In the genomic region with DNA sequence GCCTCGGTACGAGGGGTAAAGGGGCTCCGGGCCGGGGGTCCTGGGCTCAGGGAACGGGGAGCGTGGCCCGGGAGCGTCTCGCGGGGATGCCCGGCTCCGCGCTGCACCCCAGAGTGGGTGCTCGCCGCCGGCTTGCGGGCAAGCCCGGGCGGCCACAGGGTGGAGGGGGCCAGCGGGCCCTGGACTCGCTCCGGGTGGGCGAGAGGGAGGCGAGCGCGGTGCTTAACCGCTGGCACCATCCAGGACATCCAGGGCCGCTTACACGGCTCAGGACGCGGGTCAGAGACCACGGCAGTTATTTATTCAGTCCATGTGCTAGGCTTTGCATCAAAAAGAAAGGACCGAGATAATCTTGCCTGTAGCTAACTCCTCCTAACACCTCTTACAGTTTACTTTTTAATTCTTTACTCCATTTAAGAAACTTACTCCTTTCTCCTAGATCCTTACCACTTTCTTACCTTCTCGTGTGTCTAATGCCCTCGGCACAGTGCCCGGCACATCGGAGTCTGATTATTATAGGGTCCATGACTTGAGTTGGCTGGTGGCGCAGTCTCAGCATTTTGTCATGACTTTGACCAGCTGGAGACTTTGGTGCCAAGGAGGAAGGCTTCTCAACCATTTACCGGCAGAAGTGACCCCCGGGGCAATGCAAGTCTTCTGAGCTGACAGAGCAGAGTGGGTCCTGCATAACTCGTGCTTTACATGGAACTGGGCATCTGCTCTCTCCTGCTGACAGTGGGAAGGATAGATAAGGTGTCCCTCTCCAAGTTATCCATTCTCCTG, we compare ENCODE assay signal across 8 cellular contexts. TPM values are rescaled to one million over a fixed set of nuclear protein-coding genes. Genes with fewer than 3 reads are reported as not detected.
DNase-seq lines count a peak whose midpoint lies in the region; ATAC-seq and TF ChIP-seq lines count a peak whose summit lies in the region.

No MANE protein-coding gene starts in this region.

- H3K27me3 ChIP-seq in GM06990 (replicated peaks; ENCODE audit: control insufficient read depth, insufficient read depth, low read length): no peaks in the 10 kb centered on the region
- no peaks in the 10 kb centered on the region for H3K27me3 ChIP-seq in HAP-1 (ENCODE audit: low read depth)

- peak overlapping the region; percentile 65 for H3K4me2 ChIP-seq in OCI-LY7 (ENCODE audit: low read length)

- peak overlapping the region; percentile 97 to 98 for H3K27ac Mint-ChIP-seq in effector memory CD8-positive, alpha-beta T cell

- CTCF ChIA-PET in OCI-LY7 (lab: Charles Lee; ENCODE audit: unreplicated experiment): no interaction called here

- POLR2A ChIA-PET in OCI-LY7 (lab: Charles Lee): interaction anchor here (0.5 kb wide), 1 partner anchor 9 kb away, joined by 4 read pairs; no protein-coding TSS in a partner anchor

- H4K20me1 ChIP-seq in OCI-LY7 (ENCODE audit: insufficient read depth, low read length): no peaks in the 10 kb centered on the region

- no peaks in the 10 kb centered on the region for H3K9me3 Mint-ChIP-seq in effector memory CD8-positive, alpha-beta T cell

- H3K36me3 ChIP-seq in GM06990 (ENCODE audit: control insufficient read depth, insufficient read depth, low read length) (no peaks in the 10 kb centered on the region; the same call in none of the 2 replicates), HAP-1 (replicated peaks) (no peaks in the 10 kb centered on the region), OCI-LY7 (ENCODE audit: insufficient read depth, low read length) (no peaks in the 10 kb centered on the region)

- intact Hi-C loops in OCI-LY7 (cut with micrococcal nuclease; ENCODE audit: unreplicated experiment): no loop called here

- DNase-seq in GM06990 (ENCODE audit: extremely low read depth, insufficient read length) (no peak), HAP-1 (ENCODE audit: low spot score in 2 of 2) (peak; percentile 15 to 40), OCI-LY7 (ENCODE audit: low spot score) (no peak), myocyte (ENCODE audit: low read depth) (peak; percentile 28), SK-N-DZ (ENCODE audit: low spot score) (no peak), pons (ENCODE audit: low spot score) (no peak), GM13976 (ENCODE audit: low spot score) (no peak)
- DNase-seq in effector memory CD8-positive, alpha-beta T cell: no peak

- BruUV-seq in OCI-LY7 (replicated peaks; lab: Mats Ljungman, UMichigan): no TSS peak

- in situ Hi-C loops in HAP-1 (cut with MboI; ENCODE audit: low sequenced_read_pairs) (no loop called here), GM13976 (cut with MboI; ENCODE audit: low sequenced_read_pairs, unreplicated experiment) (no loop called here)

- H3K4me3 ChIP-seq in GM06990 (replicated peaks; ENCODE audit: low read depth, low read length) (peak overlapping the region; percentile 89), HAP-1 (peak overlapping the region; percentile 57), OCI-LY7 (ENCODE audit: low read depth, low read length, poor library complexity, severe bottlenecking) (peak overlapping the region; percentile 60)

- TF ChIP-seq CTCF in GM06990 (IDR thresholded peaks at IDR 0.05; ENCODE audit: insufficient read depth, low read length, poor library complexity, severe bottlenecking) (no peak), OCI-LY7 (conservative IDR thresholded peaks at IDR 0.05; ENCODE audit: low read length) (no peak), GM13976 (IDR thresholded peaks at IDR 0.05; ENCODE audit: borderline replicate concordance, control extremely low read depth, extremely low read depth, insufficient read depth, missing control alignments) (no peak)

- peak overlapping the region; percentile 61 for H2AFZ ChIP-seq in OCI-LY7 (ENCODE audit: low read length)

- peak overlapping the region; percentile 98 to 99 for H3K4me3 Mint-ChIP-seq in effector memory CD8-positive, alpha-beta T cell

- H3K9me2 ChIP-seq in OCI-LY7 (ENCODE audit: insufficient read depth, low read length): no peaks in the 10 kb centered on the region

- H3K27ac ChIP-seq in OCI-LY7 (ENCODE audit: low read depth, low read length, poor library complexity, severe bottlenecking): no peak overlapping the region

- H3K4me1 Mint-ChIP-seq in effector memory CD8-positive, alpha-beta T cell (ENCODE audit: low read depth in 2 of 2): peaks cover 21 to 36% of the 10 kb centered on the region in 2 donors

- no peaks in the 10 kb centered on the region for H3K36me3 Mint-ChIP-seq in effector memory CD8-positive, alpha-beta T cell (ENCODE audit: insufficient read depth)

- H3K4me1 ChIP-seq in HAP-1 (peaks cover 20% of the 10 kb centered on the region), OCI-LY7 (ENCODE audit: insufficient read depth, low read length, poor library complexity, severe bottlenecking) (peaks cover 10% of the 10 kb centered on the region)

- no peak for ATAC-seq in effector memory CD8-positive, alpha-beta T cell (replicated peaks)

- H3K27me3 Mint-ChIP-seq in effector memory CD8-positive, alpha-beta T cell: no peaks in the 10 kb centered on the region

- H3K79me2 ChIP-seq in OCI-LY7 (ENCODE audit: insufficient read depth, low read depth, low read length): no peaks in the 10 kb centered on the region

- no peaks in the 10 kb centered on the region for H3K9me3 ChIP-seq in HAP-1
- H3K9me3 ChIP-seq in OCI-LY7 (ENCODE audit: low read length): no peaks in the 10 kb centered on the region

RNA-seq across cellular contexts. Expression of gene ANXA4, which starts 0.4 kb away (rescaled TPM):
- 0.38 and 0.72 TPM in 2 replicates for total RNA-seq in OCI-LY7 (2014; rRNA removed; shearing (Covaris generic))
- total RNA-seq in OCI-LY7 (2022) (3.5 and 3.6 TPM in 2 replicates), myocyte (18.1 and 28.5 TPM in 2 replicates)
- 110 TPM for polyA plus RNA-seq in myocyte (2012)
- 0.50 and 0.54 TPM in 2 replicates for polyA plus RNA-seq in SK-N-DZ (2014; cell fraction: cytosol; rRNA removed)
- polyA plus RNA-seq in SK-N-DZ (2014; cell fraction: nucleus; rRNA removed): 0.28 and 0.47 TPM in 2 replicates

Comparison
In these comparisons a context has a peak if more than half of its experiments do, and no peak if none do; other contexts are left out.
1. DNase-seq: peak in HAP-1 (2 of 2) and myocyte (single experiment); none in GM06990 (single experiment), OCI-LY7 (single experiment), effector memory CD8-positive, alpha-beta T cell (0 of 3), SK-N-DZ (single experiment), pons (single experiment) and GM13976 (single experiment).
2. Peak in every context shown above with its lines, with median percentiles within 50 percentile points of each other: H3K4me3 ChIP-seq.